1 cellular context compared by ENCODE assay signal in genomic region chr6:113629940-113630339, GRCh38.
TF ChIP-seq lines count a peak whose summit lies in the region.

No MANE protein-coding gene starts in this region.

TF ChIP-seq in GM12878, 131 proteins besides CTCF, POLR2A, EP300 and RAD21 (continued from another document):
- TF ChIP-seq ZNF592 (IDR thresholded peaks at IDR 0.05), result no peak
